In the genomic region with DNA sequence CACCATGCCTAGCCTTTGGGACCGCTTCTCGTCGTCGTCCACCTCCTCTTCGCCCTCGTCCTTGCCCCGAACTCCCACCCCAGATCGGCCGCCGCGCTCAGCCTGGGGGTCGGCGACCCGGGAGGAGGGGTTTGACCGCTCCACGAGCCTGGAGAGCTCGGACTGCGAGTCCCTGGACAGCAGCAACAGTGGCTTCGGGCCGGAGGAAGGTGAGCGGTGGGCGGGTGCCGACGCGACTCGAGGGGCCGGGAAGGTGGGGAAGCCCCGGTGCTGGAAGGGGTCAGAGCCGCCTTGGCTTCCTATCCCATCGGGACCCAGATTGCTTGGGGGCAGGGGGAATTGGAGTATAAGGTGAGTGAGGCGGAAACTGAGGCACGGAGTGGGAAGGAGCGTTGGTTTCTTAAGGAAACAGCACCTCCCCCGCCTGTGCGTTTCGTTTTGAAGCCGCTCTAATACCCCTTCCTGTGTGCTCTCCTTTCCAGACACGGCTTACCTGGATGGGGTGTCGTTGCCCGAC, we compare ENCODE assay signal across 8 cellular contexts. TPM values are rescaled to one million over a fixed set of nuclear protein-coding genes. Genes with fewer than 3 reads are reported as not detected.
DNase-seq lines count a peak whose midpoint lies in the region; TF ChIP-seq lines count a peak whose summit lies in the region.

No MANE protein-coding gene starts in this region.

- intact Hi-C loops in PC-9 (cut with micrococcal nuclease; ENCODE audit: unreplicated experiment), result loop anchor here (1.0 to 5.0 kb wide), 2 partner anchors 177 to 194 kb away; no protein-coding TSS in a partner anchor

- peak overlapping the region; percentile 87 for H3K4me2 ChIP-seq in PC-9

- H3K9me2 ChIP-seq in PC-9 (ENCODE audit: insufficient read depth), result no peaks in the 10 kb centered on the region

- H3F3A ChIP-seq in PC-9 (ENCODE audit: insufficient read depth, low read depth), result peaks cover 79% of the 10 kb centered on the region

- H3K27me3 ChIP-seq in PC-9 (ENCODE audit: insufficient read depth, low read depth), result no peaks in the 10 kb centered on the region

- H3K4me3 ChIP-seq in PC-9, result peak overlapping the region; percentile 88
- peak overlapping the region; percentile 98 for H3K4me3 ChIP-seq in epithelial cell of proximal tubule (ENCODE audit: low read depth, low read length)

- no peaks in the 10 kb centered on the region for H3K9me3 Mint-ChIP-seq in neural crest cell

- peaks cover 4% of the 10 kb centered on the region for H3K36me3 Mint-ChIP-seq in neural crest cell (ENCODE audit: low read depth)

- peak; percentile 61 for DNase-seq in NK-92 treated with Interleukin-12 subunit alpha and Interleukin-12 subunit beta, amount 100 ng/mL, for 24 hours (lab: John Stamatoyannopoulos, UW)
- DNase-seq in NK-92 (lab: John Stamatoyannopoulos, UW; ENCODE audit: unreplicated experiment) (no peak), PC-9 (no peak), epithelial cell of proximal tubule (ENCODE audit: low read depth) (no peak), neural crest cell (ENCODE audit: low read depth, low spot score) (no peak), NCI-H2227 treated with DMSO at 0.1 percent for 48 hours (lab: John Stamatoyannopoulos, UW) (no peak), glomerular visceral epithelial cell (ENCODE audit: extremely low spot score) (no peak)
- DNase-seq in activated CD4-positive, CD25-positive, alpha-beta regulatory T cell (lab: John Stamatoyannopoulos, UW), result no peak

- no peak for TF ChIP-seq CTCF in PC-9 (conservative IDR thresholded peaks at IDR 0.05)
- TF ChIP-seq CTCF in epithelial cell of proximal tubule (conservative IDR thresholded peaks at IDR 0.05; ENCODE audit: low read depth, low read length), result no peak
- TF ChIP-seq CTCF in neural crest cell (conservative IDR thresholded peaks at IDR 0.05), result no peak

- peaks cover 50% of the 10 kb centered on the region for H3K4me1 ChIP-seq in PC-9 (replicated peaks; ENCODE audit: insufficient read depth)

- peak overlapping the region; percentile 98 for H3K4me3 Mint-ChIP-seq in neural crest cell

- peak overlapping the region; percentile 83 for H3K27ac ChIP-seq in PC-9

- no peaks in the 10 kb centered on the region for H3K9me3 ChIP-seq in PC-9 (ENCODE audit: insufficient read depth, low read depth)

- H3K27me3 Mint-ChIP-seq in neural crest cell (ENCODE audit: low read depth), result no peaks in the 10 kb centered on the region

- H4K20me1 ChIP-seq in PC-9 (ENCODE audit: insufficient read depth), result peaks cover 22% of the 10 kb centered on the region

- H3K4me1 Mint-ChIP-seq in neural crest cell, result peaks cover 74% of the 10 kb centered on the region

- POLR2A ChIA-PET in PC-9 (lab: Charles Lee; ENCODE audit: unreplicated experiment), result interaction anchor here (0.6 to 1.0 kb wide), 6 partner anchors 23 to 226 kb away, joined by 3 to 11 read pairs (median 4); no protein-coding TSS in a partner anchor

- peaks cover 25% of the 10 kb centered on the region for H3K36me3 ChIP-seq in PC-9 (ENCODE audit: low read depth)

- no peak overlapping the region for H2AFZ ChIP-seq in PC-9

- BruUV-seq in PC-9 (replicated peaks; lab: Mats Ljungman, UMichigan), result TSS peak; percentile 70

- H3K27ac Mint-ChIP-seq in neural crest cell (ENCODE audit: unreplicated experiment), result peak overlapping the region; percentile 99

- peaks cover 34% of the 10 kb centered on the region for H3K79me2 ChIP-seq in PC-9 (ENCODE audit: low read depth)

- CTCF ChIA-PET in PC-9 (lab: Charles Lee), result interaction anchor here (0.7 to 0.8 kb wide), 3 partner anchors 11 to 47 kb away, joined by 3 to 5 read pairs (median 4); no protein-coding TSS in a partner anchor

RNA-seq across cellular contexts. Expression of a gene that starts 0.5 kb away (rescaled TPM):
- total RNA-seq in PC-9 (2021) (178 and 212 TPM in 2 replicates), epithelial cell of proximal tubule (33.6 and 122 TPM in 2 replicates), neural crest cell (68.6 and 80.1 TPM in 2 replicates)

RNA-seq across cellular contexts. Expression of a gene that starts 58.2 kb away (rescaled TPM):
- total RNA-seq in PC-9 (2021) (108 and 129 TPM in 2 replicates), epithelial cell of proximal tubule (21.4 and 39.0 TPM in 2 replicates), neural crest cell (31.5 and 35.6 TPM in 2 replicates)

RNA-seq across cellular contexts. Expression of a gene that starts 58.5 kb away (rescaled TPM):
- total RNA-seq in PC-9 (2021), result 142 and 171 TPM in 2 replicates
- total RNA-seq in epithelial cell of proximal tubule, result 33.7 and 44.2 TPM in 2 replicates
- 53.2 and 57.5 TPM in 2 replicates for total RNA-seq in neural crest cell
